23 cellular contexts compared by ENCODE assay signal in the genomic region with DNA sequence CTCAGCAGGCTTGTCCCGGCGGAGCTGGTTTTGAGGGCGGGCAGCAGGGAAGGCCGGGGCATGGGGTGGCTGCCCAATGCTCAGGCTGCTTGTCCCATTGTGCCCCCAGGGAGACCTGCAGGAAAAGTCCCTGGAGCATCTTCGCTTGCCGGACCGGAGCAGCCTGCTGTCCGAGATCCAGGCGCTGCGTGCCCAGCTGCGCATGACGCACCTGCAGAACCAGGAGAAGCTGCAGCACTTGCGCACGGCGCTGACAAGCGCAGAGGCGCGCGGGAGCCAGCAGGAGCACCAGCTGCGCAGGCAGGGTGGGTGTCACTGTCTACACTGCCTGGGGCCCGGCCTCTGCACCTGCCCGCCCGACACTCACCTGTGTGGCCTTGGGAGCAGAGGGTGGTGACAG.
"Had no signal": no experiment of that assay in that cellular context is flagged by ENCODE, and none has a peak within 500 bp of the region (broad histone marks: within the 10 kb centered on the region; RNA-seq: fewer than 3 reads in every experiment).

No MANE protein-coding gene starts in this region.

- H3K9me3 ChIP-seq: esophagus muscularis mucosa, gastroesophageal sphincter, heart left ventricle, left lung, mucosa of descending colon, prostate gland, right lobe of liver, stomach, thyroid gland had no signal

- H2AFZ ChIP-seq: hepatocyte had no signal

- DNase-seq: dermis blood vessel endothelial cell; effector memory CD4-positive, alpha-beta T cell; foreskin keratinocyte; left cardiac atrium; left lung; mesenchymal stem cell; naive B cell; small intestine; stimulated activated CD4-positive, alpha-beta T cell treated with anti-CD3 and anti-CD28 coated beads, Interleukin-15, amount 100 ng/mL, for 24 hours; stimulated activated CD4-positive, alpha-beta T cell treated with anti-CD3 and anti-CD28 coated beads, Interleukin-2, amount 100 ng/mL, for 48 hours; stimulated activated naive B cell treated with anti-CD40 and anti-IgM and Interleukin-4, amounts not matched to agents 10 μg/mL and 1 μg/mL and 100 μg/mL, for 72 hours; stomach; thyroid gland had no signal

- ATAC-seq: foreskin keratinocyte; gastroesophageal sphincter; heart left ventricle; left cardiac atrium; left lung; mucosa of descending colon; natural killer cell treated with Interleukin-12 subunit alpha and Interleukin-12 subunit beta and Interleukin-15 and Interleukin-18, amount 100 ng/mL, for 72 hours; right lobe of liver; stimulated activated naive B cell treated with anti-CD40 and anti-IgM and Interleukin-4, amounts not matched to agents 10 μg/mL and 1 μg/mL and 100 μg/mL, for 72 hours had no signal

- H3K27me3 ChIP-seq: esophagus muscularis mucosa, foreskin keratinocyte, gastroesophageal sphincter, heart left ventricle, hepatocyte, left lung, right lobe of liver, stomach, thyroid gland had no signal

- H3K27ac ChIP-seq: coronary artery, esophagus muscularis mucosa, foreskin keratinocyte, gastroesophageal sphincter, heart left ventricle, hepatocyte, left lung, prostate gland, right lobe of liver, stomach, thyroid gland had no signal

- FAIRE-seq: endothelial cell of umbilical vein, small intestine had no signal

- H3K79me2 ChIP-seq: hepatocyte had no signal

- H3K4me2 ChIP-seq: hepatocyte had no signal

- H3K4me1 ChIP-seq: esophagus muscularis mucosa, foreskin keratinocyte, gastroesophageal sphincter, left lung, prostate gland, right lobe of liver, stomach, thyroid gland had no signal

- H3K4me3 ChIP-seq: coronary artery, esophagus muscularis mucosa, gastroesophageal sphincter, heart left ventricle, hepatocyte, left lung, mucosa of descending colon, prostate gland, right lobe of liver, stomach, thyroid gland had no signal
